Comparison of ENCODE assay signal across 8 cellular contexts in genomic region chr1:6438047-6438525, GRCh38. TPM values are rescaled to one million over a fixed set of nuclear protein-coding genes. Genes with fewer than 3 reads are reported as not detected.
DNase-seq lines count a peak whose midpoint lies in the region; ATAC-seq and TF ChIP-seq lines count a peak whose summit lies in the region.

No MANE protein-coding gene starts in this region.

- H3K27me3 ChIP-seq in Karpas-422 (ENCODE audit: low read length) (no peaks in the 10 kb centered on the region), SJSA1 (replicated peaks) (peaks cover 5% of the 10 kb centered on the region), psoas muscle (ENCODE audit: insufficient read depth in 3 of 3, low read length in 2 of 3) (peaks cover 0 to 41% (median 12%) of the 10 kb centered on the region in 3 donors)

- H3K4me1 Mint-ChIP-seq in glutamatergic neuron (ENCODE audit: low read depth, unreplicated experiment): peaks cover 30% of the 10 kb centered on the region

- no peak overlapping the region for H2AFZ ChIP-seq in Karpas-422 (ENCODE audit: low read length)

- intact Hi-C loops in psoas muscle (cut with DNase I): no loop called here

- H4K20me1 ChIP-seq in Karpas-422 (ENCODE audit: insufficient read depth, low read depth, low read length): 0 out of 2 replicates have a peak, but pooled peaks cover 5% of the 10 kb centered on the region

- peak; percentile 70 to 88 (median 74) for ATAC-seq in psoas muscle
- no peak for ATAC-seq in HG02884 (IDR thresholded peaks at IDR 0.05; ENCODE audit: unreplicated experiment)
- no peak for ATAC-seq in HG03095 (IDR thresholded peaks at IDR 0.05; ENCODE audit: unreplicated experiment)

- 11 to 15% (median 13%) methylated on average over 5 of the region's 5 CpGs for WGBS in psoas muscle, 3 donors

- no peaks in the 10 kb centered on the region for H3K36me3 Mint-ChIP-seq in glutamatergic neuron (ENCODE audit: unreplicated experiment)

- H3K4me3 Mint-ChIP-seq in glutamatergic neuron (ENCODE audit: unreplicated experiment): peak overlapping the region; percentile 34

- H3K9me3 ChIP-seq in Karpas-422 (ENCODE audit: low read length): no peaks in the 10 kb centered on the region
- no peaks in the 10 kb centered on the region for H3K9me3 ChIP-seq in SJSA1 (replicated peaks)
- H3K9me3 ChIP-seq in psoas muscle: no peaks in the 10 kb centered on the region

- no peak overlapping the region for H3K4me3 ChIP-seq in Karpas-422 (ENCODE audit: low read length)
- H3K4me3 ChIP-seq in SJSA1: no peak overlapping the region
- no peak overlapping the region for H3K4me3 ChIP-seq in psoas muscle

- no peak overlapping the region for H3K9ac ChIP-seq in Karpas-422 (ENCODE audit: low read length)

- peaks cover 6% of the 10 kb centered on the region for H3K27me3 Mint-ChIP-seq in glutamatergic neuron (ENCODE audit: unreplicated experiment)

- H3K27ac Mint-ChIP-seq in glutamatergic neuron (ENCODE audit: unreplicated experiment): peak overlapping the region; percentile 66

- H3K27ac ChIP-seq in Karpas-422 (ENCODE audit: low read length): no peak overlapping the region
- H3K27ac ChIP-seq in SJSA1: no peak overlapping the region
- H3K27ac ChIP-seq in psoas muscle: no peak overlapping the region

- no peak overlapping the region for H3K4me2 ChIP-seq in Karpas-422 (ENCODE audit: low read depth, low read length, poor library complexity, severe bottlenecking)

- peak; percentile 96 for TF ChIP-seq CTCF in glutamatergic neuron (IDR thresholded peaks at IDR 0.05; ENCODE audit: partially characterized antibody, unreplicated experiment)
- peak; percentile 94 for TF ChIP-seq CTCF in psoas muscle (IDR thresholded peaks at IDR 0.05)

- H3K36me3 ChIP-seq in Karpas-422 (ENCODE audit: insufficient read depth, low read length): no peaks in the 10 kb centered on the region
- no peaks in the 10 kb centered on the region for H3K36me3 ChIP-seq in SJSA1
- H3K36me3 ChIP-seq in psoas muscle (ENCODE audit: insufficient read depth in 1 of 2, low read depth in 1 of 2): no peaks in the 10 kb centered on the region

- H3K4me1 ChIP-seq in Karpas-422 (ENCODE audit: low read length) (peaks cover 3% of the 10 kb centered on the region; the same call in 1 of the 2 replicates), SJSA1 (replicated peaks) (no peaks in the 10 kb centered on the region), psoas muscle (no peaks in the 10 kb centered on the region)

- DNase-seq in GDM1 (lab: John Stamatoyannopoulos, UW): peak; percentile 5
- DNase-seq in Karpas-422: peak; percentile 88
- DNase-seq in SJSA1 (ENCODE audit: low read depth in 1 of 2, low spot score in 2 of 2): peak; percentile 42 to 68
- DNase-seq in activated naive CD4-positive, alpha-beta T cell treated with Interleukin-2 at 50 U/mL for 16 hours: peak; percentile 78
- DNase-seq in glutamatergic neuron: peak; percentile 83
- DNase-seq in psoas muscle: peak; percentile 40 to 71

- H3K79me2 ChIP-seq in Karpas-422 (ENCODE audit: low read length): no peaks in the 10 kb centered on the region

- H3K9me2 ChIP-seq in Karpas-422 (replicated peaks; ENCODE audit: insufficient read depth, low read length): no peaks in the 10 kb centered on the region

- peaks cover 1% of the 10 kb centered on the region for H3K9me3 Mint-ChIP-seq in glutamatergic neuron (ENCODE audit: unreplicated experiment)

RNA-seq across cellular contexts. Expression of gene ESPN, which starts 13.5 kb away (rescaled TPM):
- not detected in 2 replicates for total RNA-seq in Karpas-422 (2014; rRNA removed; shearing (Covaris generic); ENCODE audit: low replicate concordance)
- total RNA-seq in SJSA1 (2014; rRNA removed; shearing (Covaris generic)): not detected in 2 replicates
- total RNA-seq in glutamatergic neuron (ENCODE audit: unreplicated experiment) (25.7 TPM), psoas muscle (not detected)
- under 1 TPM in 1 of 3 donors, not detected in 2; 0.12 TPM for polyA plus RNA-seq in psoas muscle

RNA-seq across cellular contexts. Expression of gene HES2, which starts 18.4 kb away (rescaled TPM):
- not detected in 2 replicates for total RNA-seq in Karpas-422 (2014; rRNA removed; shearing (Covaris generic); ENCODE audit: low replicate concordance)
- 0.03 TPM in 1 of 2 replicates, not detected in the other for total RNA-seq in SJSA1 (2014; rRNA removed; shearing (Covaris generic))
- 54.6 TPM for total RNA-seq in glutamatergic neuron (ENCODE audit: unreplicated experiment)
- under 1 TPM in 1 of 4 donors, not detected in 3; 0.06 TPM for total RNA-seq in psoas muscle
- polyA plus RNA-seq in psoas muscle: under 1 TPM in 1 of 3 donors, not detected in 2; 0.13 TPM

RNA-seq across cellular contexts. Expression of gene TNFRSF25, which starts 27.9 kb away (rescaled TPM):
- total RNA-seq in Karpas-422 (2014; rRNA removed; shearing (Covaris generic); ENCODE audit: low replicate concordance): 0.58 TPM in 1 of 2 replicates, not detected in the other
- 0.13 and 0.32 TPM in 2 replicates for total RNA-seq in SJSA1 (2014; rRNA removed; shearing (Covaris generic))
- total RNA-seq in glutamatergic neuron (ENCODE audit: unreplicated experiment) (47.5 TPM), psoas muscle (1 to 10 TPM; 1.5 to 2.6 (median 2.2) TPM)
- polyA plus RNA-seq in psoas muscle: 1 to 10 TPM; 1.5 to 2.7 (median 1.6) TPM

RNA-seq across cellular contexts. Expression of gene ACOT7, which starts 44.5 kb away (rescaled TPM):
- total RNA-seq in Karpas-422 (2014; rRNA removed; shearing (Covaris generic); ENCODE audit: low replicate concordance): 11.8 and 25.9 TPM in 2 replicates
- 33.9 and 36.9 TPM in 2 replicates for total RNA-seq in SJSA1 (2014; rRNA removed; shearing (Covaris generic))
- total RNA-seq in glutamatergic neuron (ENCODE audit: unreplicated experiment) (175 TPM), psoas muscle (1 to 10 TPM; 3.5 to 4.9 (median 4.0) TPM)
- 10 to 100 TPM in 1 of 3 donors, 1 to 10 TPM in 2; 2.3 to 12.4 (median 4.9) TPM for polyA plus RNA-seq in psoas muscle

RNA-seq across cellular contexts. Expression of gene PLEKHG5, which starts 53.4 kb away (rescaled TPM):
- 0.25 TPM in 1 of 2 replicates, not detected in the other for total RNA-seq in Karpas-422 (2014; rRNA removed; shearing (Covaris generic); ENCODE audit: low replicate concordance)
- 0.34 and 1.6 TPM in 2 replicates for total RNA-seq in SJSA1 (2014; rRNA removed; shearing (Covaris generic))
- total RNA-seq in glutamatergic neuron (ENCODE audit: unreplicated experiment) (53.0 TPM), psoas muscle (1 to 10 TPM; 2.6 to 3.3 (median 3.2) TPM)
- 1 to 10 TPM; 1.5 to 2.3 (median 2.0) TPM for polyA plus RNA-seq in psoas muscle

Comparison
In these comparisons a context has a peak if more than half of its experiments do, and no peak if none do; other contexts are left out.
1. DNase-seq: peak in every context shown above with its lines; median percentile 88 in Karpas-422; 83 in glutamatergic neuron; 78 in activated naive CD4-positive, alpha-beta T cell treated with Interleukin-2 at 50 U/mL for 16 hours; 56 in psoas muscle; 55 in SJSA1; 5 in GDM1.
2. ATAC-seq: peak in psoas muscle (4 of 4); none in HG02884 (single experiment) and HG03095 (single experiment).
3. RNA of gene ESPN, which starts 13.5 kb away (total RNA-seq): 25.7 TPM in glutamatergic neuron (single experiment); not detected in Karpas-422, not detected in SJSA1 and not detected in psoas muscle; every median in the first group is over 10 times any median in the second.
4. RNA of gene HES2, which starts 18.4 kb away (total RNA-seq): 54.6 TPM in glutamatergic neuron (single experiment); not detected in Karpas-422, 0.03 TPM in SJSA1 and 0.06 TPM in psoas muscle; every median in the first group is over 10 times any median in the second.
5. RNA of gene TNFRSF25, which starts 27.9 kb away (total RNA-seq): 47.5 TPM in glutamatergic neuron (single experiment); 1.5 to 2.6 TPM in psoas muscle, 0.13 to 0.32 TPM in SJSA1 and 0.58 TPM in Karpas-422; every median in the first group is over 10 times any median in the second.